9 cellular contexts compared by ENCODE assay signal in genomic region chr9:14312721-14313377, GRCh38. TPM values are rescaled to one million over a fixed set of nuclear protein-coding genes. Genes with fewer than 3 reads are reported as not detected.
DNase-seq lines count a peak whose midpoint lies in the region; ATAC-seq, FAIRE-seq and TF ChIP-seq lines count a peak whose summit lies in the region.
"Had no signal": no experiment of that assay in that cellular context is flagged by ENCODE, and none has a peak within 500 bp of the region (broad histone marks: within the 10 kb centered on the region; RNA-seq: fewer than 3 reads in every experiment).

No MANE protein-coding gene starts in this region.

- H3K4me3 Mint-ChIP-seq in astrocyte (ENCODE audit: unreplicated experiment), result peak overlapping the region; percentile 94

- no peaks in the 10 kb centered on the region for H3F3A ChIP-seq in smooth muscle cell (ENCODE audit: low read depth)

- H3K9me3 ChIP-seq in astrocyte (ENCODE audit: insufficient read depth, low read depth, low read length), result no peaks in the 10 kb centered on the region
- H3K9me3 ChIP-seq in iPS-18c (ENCODE audit: control insufficient read depth, insufficient read depth, low read length), result no peaks in the 10 kb centered on the region
- no peaks in the 10 kb centered on the region for H3K9me3 ChIP-seq in smooth muscle cell (replicated peaks; ENCODE audit: low read depth)

- H3K4me2 ChIP-seq in astrocyte (ENCODE audit: low read length) (peak overlapping the region; percentile 96), smooth muscle cell (peak overlapping the region; percentile 98)

- H3K27ac ChIP-seq in astrocyte (ENCODE audit: low read depth, low read length) (peak overlapping the region; percentile 78), smooth muscle cell (ENCODE audit: low read depth) (no peak overlapping the region)

- ATAC-seq in Right ventricle myocardium inferior (no peak), GM18519 (IDR thresholded peaks at IDR 0.05; ENCODE audit: low FRiP score, unreplicated experiment) (no peak), HG03039 (IDR thresholded peaks at IDR 0.05; ENCODE audit: unreplicated experiment) (no peak)
- ATAC-seq: GM12878 had no signal

- H4K20me1 ChIP-seq in astrocyte (ENCODE audit: insufficient read depth, low read length) (peaks cover 4% of the 10 kb centered on the region), smooth muscle cell (ENCODE audit: low read depth) (no peaks in the 10 kb centered on the region)

- peaks cover 9% of the 10 kb centered on the region for H3K27me3 Mint-ChIP-seq in astrocyte (ENCODE audit: low read depth, unreplicated experiment)

- no peak for TF ChIP-seq CTCF in astrocyte (IDR thresholded peaks at IDR 0.05; ENCODE audit: insufficient read depth, low read depth, low read length)
- no peak for TF ChIP-seq CTCF in smooth muscle cell (IDR thresholded peaks at IDR 0.05; ENCODE audit: borderline replicate concordance, insufficient read depth, poor library complexity, severe bottlenecking)

- H3K4me3 ChIP-seq in astrocyte (ENCODE audit: insufficient read depth, low read depth, low read length) (peak overlapping the region; percentile 88), iPS-18c (ENCODE audit: insufficient read depth, low read depth, low read length) (peak overlapping the region; percentile 71), smooth muscle cell (peak overlapping the region; percentile 81)
- H3K4me3 ChIP-seq: GM12878 had no signal

- DNase-seq in Right ventricle myocardium inferior (ENCODE audit: missing footprints) (peak; percentile 61), cardiac septum (ENCODE audit: low spot score) (no peak), astrocyte (ENCODE audit: low read depth) (no peak), smooth muscle cell (lab: John Stamatoyannopoulos, UW; ENCODE audit: unreplicated experiment) (no peak), hippocampal formation (lab: John Stamatoyannopoulos, UW) (no peak)

- WGBS in smooth muscle cell (ENCODE audit: low lambda C conversion rate), result 1% methylated on average over 40 of the region's 56 CpGs

- H3K4me1 Mint-ChIP-seq in astrocyte (ENCODE audit: low read depth, unreplicated experiment), result peaks cover 22% of the 10 kb centered on the region

- H2AFZ ChIP-seq in astrocyte (ENCODE audit: low read depth, low read length) (peak overlapping the region; percentile 40), smooth muscle cell (ENCODE audit: low read depth) (peak overlapping the region; percentile 95)

- peaks cover 1% of the 10 kb centered on the region for H3K36me3 Mint-ChIP-seq in astrocyte (ENCODE audit: low read depth, unreplicated experiment)

- no peak for FAIRE-seq in astrocyte (lab: Jason Lieb, UNC)
- FAIRE-seq: GM12878 had no signal

- H3K27ac Mint-ChIP-seq in astrocyte (ENCODE audit: unreplicated experiment), result peak overlapping the region; percentile 38

- intact Hi-C loops in Right ventricle myocardium inferior (cut with DNase I), result loop anchor here (5.0 to 10.0 kb wide), 3 partner anchors 46 to 628 kb away; no protein-coding TSS in a partner anchor
- intact Hi-C loops in cardiac septum (cut with DNase I), result loop anchor here (5.0 to 10.0 kb wide), 4 partner anchors 41 to 466 kb away; no protein-coding TSS in a partner anchor

- H3K4me1 ChIP-seq in astrocyte (ENCODE audit: insufficient read depth, low read length), result peaks cover 32% of the 10 kb centered on the region
- H3K4me1 ChIP-seq in smooth muscle cell (ENCODE audit: low read depth), result peaks cover 12% of the 10 kb centered on the region

- no peaks in the 10 kb centered on the region for H3K36me3 ChIP-seq in astrocyte (ENCODE audit: insufficient read depth, low read length)
- H3K36me3 ChIP-seq in smooth muscle cell (ENCODE audit: low read depth), result no peaks in the 10 kb centered on the region

- no peaks in the 10 kb centered on the region for H3K9me3 Mint-ChIP-seq in astrocyte (ENCODE audit: unreplicated experiment)

- H3K9ac ChIP-seq in astrocyte (ENCODE audit: low read length) (peak overlapping the region; percentile 94), smooth muscle cell (ENCODE audit: low read depth) (no peak overlapping the region)

- H3K79me2 ChIP-seq in astrocyte (ENCODE audit: insufficient read depth, low read length), result peaks cover 70% of the 10 kb centered on the region
- no peaks in the 10 kb centered on the region for H3K79me2 ChIP-seq in smooth muscle cell (ENCODE audit: low read depth)

- H3K27me3 ChIP-seq in astrocyte (ENCODE audit: insufficient read depth, low read length), result no peaks in the 10 kb centered on the region
- peaks cover 35% of the 10 kb centered on the region for H3K27me3 ChIP-seq in smooth muscle cell (ENCODE audit: low read depth)

RNA-seq across cellular contexts. Expression of gene NFIB, which starts 1.1 kb away (rescaled TPM):
- 116 TPM for total RNA-seq in Right ventricle myocardium inferior
- total RNA-seq in cardiac septum, result 129 TPM
- total RNA-seq in astrocyte, result 8.8 and 9.4 TPM in 2 replicates
- total RNA-seq in smooth muscle cell, result 1.7 and 2.3 TPM in 2 replicates
- 0.58 and 0.93 TPM in 2 replicates for polyA plus RNA-seq in smooth muscle cell

Comparison
In these comparisons a context has a peak if more than half of its experiments do, and no peak if none do; other contexts are left out.
1. RNA of gene NFIB, which starts 1.1 kb away (total RNA-seq): 129 TPM in cardiac septum (single experiment) and 116 TPM in Right ventricle myocardium inferior (single experiment); 8.8 to 9.4 TPM in astrocyte and 1.7 to 2.3 TPM in smooth muscle cell; every median in the first group is over 10 times any median in the second.
2. Peak in every context shown above with its lines, with median percentiles within 50 percentile points of each other: H3K4me3 ChIP-seq.